Comparison of ENCODE assay signal across 14 cellular contexts in the genomic region with DNA sequence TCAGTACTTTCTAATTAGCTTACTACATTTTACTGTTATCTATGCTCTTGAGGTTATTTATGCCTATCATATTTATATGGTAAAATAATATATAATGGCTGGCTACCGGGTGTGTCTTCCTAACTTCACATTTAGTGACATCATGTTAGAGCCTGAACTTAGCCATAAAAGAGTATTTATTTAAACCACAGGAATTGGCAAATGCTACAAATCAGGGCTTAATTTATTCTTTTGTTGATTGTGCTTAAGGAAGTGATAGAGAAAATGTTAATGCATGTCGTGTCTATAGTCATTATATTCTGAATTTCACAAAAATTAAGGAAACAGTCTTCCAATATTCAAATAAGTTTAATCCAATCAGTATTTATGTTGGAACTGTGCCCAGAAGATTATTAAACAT.
A peak's percentile ranks its signal among the peaks of the same experiment; 100 is the strongest.
DNase-seq lines count a peak whose midpoint lies in the region; ATAC-seq and TF ChIP-seq lines count a peak whose summit lies in the region.
"Had no signal": no experiment of that assay in that cellular context is flagged by ENCODE, and none has a peak within 500 bp of the region (broad histone marks: within the 10 kb centered on the region; RNA-seq: fewer than 3 reads in every experiment).

No MANE protein-coding gene starts in this region.

- peak; percentile 70 for DNase-seq in A673 (ENCODE audit: low spot score)
- peak; percentile 12 for DNase-seq in astrocyte of the hippocampus (ENCODE audit: low read depth, low spot score)
- DNase-seq in fibroblast of villous mesenchyme (ENCODE audit: low read depth), result peak; percentile 27
- DNase-seq in DMS 273 treated with DMSO at 0.1 percent for 48 hours (lab: John Stamatoyannopoulos, UW), result no peak
- DNase-seq: AML-193; CD8-positive, alpha-beta memory T cell; IMR-90; KBM-7 had no signal

- POLR2A ChIA-PET in A673 (lab: Charles Lee; ENCODE audit: low non-redundant PET) (no interaction called here), HEK293 (lab: Yijun Ruan, JAX) (no interaction called here)

- H3K4me3 ChIP-seq in A673 (ENCODE audit: low read depth, low read length, poor library complexity, severe bottlenecking) (no peak overlapping the region), HEK293 (ENCODE audit: low read depth, low read length) (no peak overlapping the region), fibroblast of villous mesenchyme (ENCODE audit: low read depth, low read length) (no peak overlapping the region)
- H3K4me3 ChIP-seq: BLaER1, HAP-1 had no signal

- no peak overlapping the region for H3K27ac ChIP-seq in A673 (ENCODE audit: low read depth, low read length, poor library complexity, severe bottlenecking)
- H3K27ac ChIP-seq in HEK293 (ENCODE audit: extremely low read depth, low read depth, low read length), result no peak overlapping the region
- H3K27ac ChIP-seq: 22Rv1, BLaER1 had no signal

- peaks cover 5% of the 10 kb centered on the region for H3K9me3 ChIP-seq in A673 (ENCODE audit: low read depth, low read length, poor library complexity, severe bottlenecking)
- H3K9me3 ChIP-seq in HEK293 (ENCODE audit: control insufficient read depth, insufficient read depth, low read depth, low read length), result no peaks in the 10 kb centered on the region
- H3K9me3 ChIP-seq: BLaER1, HAP-1 had no signal

- ATAC-seq in HG03108 (IDR thresholded peaks at IDR 0.05; ENCODE audit: unreplicated experiment) (no peak), HG03432 (IDR thresholded peaks at IDR 0.05; ENCODE audit: unreplicated experiment) (no peak)

- TF ChIP-seq CTCF in A673 (conservative IDR thresholded peaks at IDR 0.05; ENCODE audit: low read depth, low read length) (no peak), HEK293 (tag by site-specific recombination; IDR thresholded peaks at IDR 0.05) (no peak), fibroblast of villous mesenchyme (IDR thresholded peaks at IDR 0.05; ENCODE audit: insufficient read depth, low read depth, low read length) (no peak)

- CTCF ChIA-PET in A673 (lab: Charles Lee), result no interaction called here
- CTCF ChIA-PET in HEK293 (lab: Yijun Ruan, JAX), result no interaction called here

- BruUV-seq in A673 (replicated peaks; lab: Mats Ljungman, UMichigan), result no TSS peak

- no peaks in the 10 kb centered on the region for H3K36me3 ChIP-seq in A673 (ENCODE audit: insufficient read depth, low read length, poor library complexity, severe bottlenecking)
- no peaks in the 10 kb centered on the region for H3K36me3 ChIP-seq in HEK293 (ENCODE audit: control insufficient read depth in 2 of 2, insufficient read depth in 1 of 2, low read length in 2 of 2)
- H3K36me3 ChIP-seq: BLaER1, HAP-1 had no signal

- H3K4me1 ChIP-seq in A673 (ENCODE audit: insufficient read depth, low read length, poor library complexity, severe bottlenecking) (peaks cover 43% of the 10 kb centered on the region), HEK293 (ENCODE audit: control insufficient read depth, insufficient read depth, low read length) (no peaks in the 10 kb centered on the region)
- H3K4me1 ChIP-seq: BLaER1 had no signal

- intact Hi-C loops in A673 (cut with micrococcal nuclease; ENCODE audit: unreplicated experiment), result no loop called here

- H3K27me3 ChIP-seq in A673 (replicated peaks; ENCODE audit: insufficient read depth, low read depth, low read length, poor library complexity), result no peaks in the 10 kb centered on the region
- H3K27me3 ChIP-seq: BLaER1 had no signal

TF ChIP-seq in HEK293, 187 proteins besides CTCF, POLR2A, EP300 and RAD21:
- TF ChIP-seq ZNF138 (tag by site-specific recombination; IDR thresholded peaks at IDR 0.05; ENCODE audit: borderline replicate concordance), result no peak
- TF ChIP-seq, protein P1, sequence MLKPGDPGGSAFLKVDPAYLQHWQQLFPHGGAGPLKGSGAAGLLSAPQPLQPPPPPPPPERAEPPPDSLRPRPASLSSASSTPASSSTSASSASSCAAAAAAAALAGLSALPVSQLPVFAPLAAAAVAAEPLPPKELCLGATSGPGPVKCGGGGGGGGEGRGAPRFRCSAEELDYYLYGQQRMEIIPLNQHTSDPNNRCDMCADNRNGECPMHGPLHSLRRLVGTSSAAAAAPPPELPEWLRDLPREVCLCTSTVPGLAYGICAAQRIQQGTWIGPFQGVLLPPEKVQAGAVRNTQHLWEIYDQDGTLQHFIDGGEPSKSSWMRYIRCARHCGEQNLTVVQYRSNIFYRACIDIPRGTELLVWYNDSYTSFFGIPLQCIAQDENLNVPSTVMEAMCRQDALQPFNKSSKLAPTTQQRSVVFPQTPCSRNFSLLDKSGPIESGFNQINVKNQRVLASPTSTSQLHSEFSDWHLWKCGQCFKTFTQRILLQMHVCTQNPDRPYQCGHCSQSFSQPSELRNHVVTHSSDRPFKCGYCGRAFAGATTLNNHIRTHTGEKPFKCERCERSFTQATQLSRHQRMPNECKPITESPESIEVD (tag by site-specific recombination; IDR thresholded peaks at IDR 0.05), result peak; percentile 28; the same call in 1 of the 2 replicates
